1 cellular context compared by ENCODE assay signal in genomic region chr15:101642361-101642760, GRCh38.
TF ChIP-seq lines count a peak whose summit lies in the region.

No MANE protein-coding gene starts in this region.

TF ChIP-seq in GM23338, 12 proteins besides CTCF, POLR2A, EP300 and RAD21 (continued from another document):
- TF ChIP-seq ETS1 (IDR thresholded peaks at IDR 0.05) (no peak), JUNB (IDR thresholded peaks at IDR 0.05; ENCODE audit: unreplicated experiment) (no peak), CREB1 (CRISPR knock-in tag; IDR thresholded peaks at IDR 0.05; ENCODE audit: low read depth) (no peak), EZH2phosphoT487 (IDR thresholded peaks at IDR 0.05; ENCODE audit: unreplicated experiment) (no peak), STAT1 (IDR thresholded peaks at IDR 0.05; ENCODE audit: unreplicated experiment) (no peak), EZH2 (IDR thresholded peaks at IDR 0.05; ENCODE audit: low read depth, unreplicated experiment) (no peak)
- TF ChIP-seq, protein P1, sequence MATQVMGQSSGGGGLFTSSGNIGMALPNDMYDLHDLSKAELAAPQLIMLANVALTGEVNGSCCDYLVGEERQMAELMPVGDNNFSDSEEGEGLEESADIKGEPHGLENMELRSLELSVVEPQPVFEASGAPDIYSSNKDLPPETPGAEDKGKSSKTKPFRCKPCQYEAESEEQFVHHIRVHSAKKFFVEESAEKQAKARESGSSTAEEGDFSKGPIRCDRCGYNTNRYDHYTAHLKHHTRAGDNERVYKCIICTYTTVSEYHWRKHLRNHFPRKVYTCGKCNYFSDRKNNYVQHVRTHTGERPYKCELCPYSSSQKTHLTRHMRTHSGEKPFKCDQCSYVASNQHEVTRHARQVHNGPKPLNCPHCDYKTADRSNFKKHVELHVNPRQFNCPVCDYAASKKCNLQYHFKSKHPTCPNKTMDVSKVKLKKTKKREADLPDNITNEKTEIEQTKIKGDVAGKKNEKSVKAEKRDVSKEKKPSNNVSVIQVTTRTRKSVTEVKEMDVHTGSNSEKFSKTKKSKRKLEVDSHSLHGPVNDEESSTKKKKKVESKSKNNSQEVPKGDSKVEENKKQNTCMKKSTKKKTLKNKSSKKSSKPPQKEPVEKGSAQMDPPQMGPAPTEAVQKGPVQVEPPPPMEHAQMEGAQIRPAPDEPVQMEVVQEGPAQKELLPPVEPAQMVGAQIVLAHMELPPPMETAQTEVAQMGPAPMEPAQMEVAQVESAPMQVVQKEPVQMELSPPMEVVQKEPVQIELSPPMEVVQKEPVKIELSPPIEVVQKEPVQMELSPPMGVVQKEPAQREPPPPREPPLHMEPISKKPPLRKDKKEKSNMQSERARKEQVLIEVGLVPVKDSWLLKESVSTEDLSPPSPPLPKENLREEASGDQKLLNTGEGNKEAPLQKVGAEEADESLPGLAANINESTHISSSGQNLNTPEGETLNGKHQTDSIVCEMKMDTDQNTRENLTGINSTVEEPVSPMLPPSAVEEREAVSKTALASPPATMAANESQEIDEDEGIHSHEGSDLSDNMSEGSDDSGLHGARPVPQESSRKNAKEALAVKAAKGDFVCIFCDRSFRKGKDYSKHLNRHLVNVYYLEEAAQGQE (IDR thresholded peaks at IDR 0.05; ENCODE audit: unreplicated experiment) = no peak
